In the genomic region with DNA sequence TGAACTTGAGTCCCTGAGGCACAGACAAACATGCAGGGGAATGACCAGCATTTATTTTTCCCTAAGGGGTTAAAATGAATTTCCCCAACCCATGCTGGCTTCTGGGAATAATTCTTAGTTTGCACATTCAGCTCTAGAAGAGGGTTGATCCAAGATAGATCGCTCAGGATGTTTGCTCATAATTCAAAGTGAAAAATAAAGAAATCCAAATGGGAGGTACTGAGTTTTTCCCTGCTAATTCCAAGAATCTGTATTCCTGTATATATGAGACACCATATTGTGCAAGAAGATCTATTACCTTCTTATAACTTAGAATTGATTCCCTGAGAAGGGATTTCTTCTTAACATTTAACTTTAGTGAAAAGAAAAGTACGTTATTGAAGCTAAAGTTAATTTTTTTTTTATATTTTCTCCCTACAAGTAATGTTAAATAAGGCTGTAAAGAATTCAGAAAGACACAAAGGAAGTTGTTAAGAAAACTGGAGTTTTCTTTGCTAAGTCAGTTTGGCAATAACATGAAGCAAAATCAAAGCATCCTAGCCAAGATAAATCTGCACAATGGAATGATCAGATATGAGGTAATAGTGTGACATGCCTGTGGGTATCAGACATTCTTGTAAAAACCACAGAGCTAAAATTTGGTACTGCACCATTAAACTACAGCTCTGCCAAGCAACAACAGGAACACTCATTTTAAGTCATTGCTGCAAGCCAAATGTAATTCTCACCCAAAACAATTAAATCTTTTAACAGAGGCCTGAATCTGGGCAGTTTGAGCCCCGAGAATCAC, we compare ENCODE assay signal across 13 cellular contexts.
DNase-seq lines count a peak whose midpoint lies in the region; ATAC-seq, FAIRE-seq and TF ChIP-seq lines count a peak whose summit lies in the region.
"Had no signal": no experiment of that assay in that cellular context is flagged by ENCODE, and none has a peak within 500 bp of the region (broad histone marks: within the 10 kb centered on the region; RNA-seq: fewer than 3 reads in every experiment).

No MANE protein-coding gene starts in this region.

- no peaks in the 10 kb centered on the region for H3K9me3 ChIP-seq in K562 (replicated peaks; ENCODE audit: control insufficient read depth, insufficient read depth, low read depth, low read length)
- H3K9me3 ChIP-seq: Caco-2 had no signal

- intact Hi-C loops in K562 (cut with micrococcal nuclease): no loop called here

- H3K79me2 ChIP-seq in KMS-11 (ENCODE audit: insufficient read depth, low read depth) (no peaks in the 10 kb centered on the region), K562 (ENCODE audit: control insufficient read depth, insufficient read depth, low read length) (no peaks in the 10 kb centered on the region)

- H3K9ac ChIP-seq in KMS-11: no peak overlapping the region
- H3K9ac ChIP-seq in K562 (ENCODE audit: insufficient read depth in 1 of 2, low read depth in 2 of 2, low read length in 2 of 2): no peak overlapping the region

- peaks cover 19% of the 10 kb centered on the region for H3K4me1 ChIP-seq in KMS-11 (ENCODE audit: low read depth, poor library complexity, severe bottlenecking)
- H3K4me1 ChIP-seq in K562 (replicated peaks in 1 of 2; ENCODE audit: control insufficient read depth in 2 of 2, insufficient read depth in 2 of 2, low read length in 2 of 2): no peaks in the 10 kb centered on the region

- no peaks in the 10 kb centered on the region for H3K36me3 Mint-ChIP-seq in activated CD4-positive, alpha-beta memory T cell treated with anti-CD3 and anti-CD28 coated beads, Interleukin-2, amount 10 ng/mL, durations not matched to agents 7 days and 5 days (ENCODE audit: low read depth)
- H3K36me3 Mint-ChIP-seq: naive B cell had no signal

- H3K9me3 Mint-ChIP-seq in activated CD4-positive, alpha-beta memory T cell treated with anti-CD3 and anti-CD28 coated beads, Interleukin-2, amount 10 ng/mL, durations not matched to agents 7 days and 5 days: no peaks in the 10 kb centered on the region
- H3K9me3 Mint-ChIP-seq: naive B cell had no signal

- DNase-seq in AG09319 (ENCODE audit: extremely low read depth, low read depth) (peak; percentile 77), K562 (ENCODE audit: extremely low read depth in 1 of 4, low spot score in 3 of 4) (no peak), kidney glomerular epithelial cell (lab: John Stamatoyannopoulos, UW) (peak; percentile 97), NCI-H128 (lab: John Stamatoyannopoulos, UW; ENCODE audit: unreplicated experiment) (no peak), DMS 273 (lab: John Stamatoyannopoulos, UW; ENCODE audit: unreplicated experiment) (no peak)
- no peak for DNase-seq in activated CD4-positive, alpha-beta memory T cell treated with anti-CD3 and anti-CD28 coated beads, Interleukin-2, amount 10 ng/mL, durations not matched to agents 7 days and 5 days
- no peak for DNase-seq in central memory CD4-positive, alpha-beta T cell
- DNase-seq: amniotic stem cell, Caco-2, naive B cell, NCI-H1694, SHP77 treated with DMSO at 0.1 percent for 48 hours had no signal

- TF ChIP-seq CTCF in AG09319 (IDR thresholded peaks at IDR 0.05; ENCODE audit: low read depth, low read length): no peak
- no peak for TF ChIP-seq CTCF in KMS-11 (conservative IDR thresholded peaks at IDR 0.05; ENCODE audit: low read depth, low read length)
- TF ChIP-seq CTCF in K562 (IDR thresholded peaks at IDR 0.05 in 2 of 3, conservative IDR thresholded peaks at IDR 0.05 in 1 of 3; ENCODE audit: insufficient read depth in 2 of 3, low read depth in 1 of 3, low read length in 3 of 3): no peak

- H3K27me3 ChIP-seq in KMS-11 (ENCODE audit: insufficient read depth, low read depth): no peaks in the 10 kb centered on the region
- no peaks in the 10 kb centered on the region; a peak in 1 of 5 replicates for H3K27me3 ChIP-seq in K562 (ENCODE audit: control insufficient read depth in 2 of 2, insufficient read depth in 2 of 2, low read length in 2 of 2)

- H3K27ac Mint-ChIP-seq in activated CD4-positive, alpha-beta memory T cell treated with anti-CD3 and anti-CD28 coated beads, Interleukin-2, amount 10 ng/mL, durations not matched to agents 7 days and 5 days: no peak overlapping the region
- H3K27ac Mint-ChIP-seq: naive B cell had no signal

- no peak for ATAC-seq in K562

- peak overlapping the region; percentile 17; the same call in 1 of the 2 replicates for H3K4me2 ChIP-seq in KMS-11
- no peak overlapping the region for H3K4me2 ChIP-seq in K562 (ENCODE audit: insufficient read depth, low read length)

- H4K20me1 ChIP-seq in KMS-11 (ENCODE audit: insufficient read depth) (no peaks in the 10 kb centered on the region), K562 (replicated peaks; ENCODE audit: control insufficient read depth, insufficient read depth, low read length) (no peaks in the 10 kb centered on the region)

- TF ChIP-seq POLR2A in K562 (conservative IDR thresholded peaks at IDR 0.05): no peak

- H3K4me3 ChIP-seq in KMS-11 (IDR thresholded peaks at IDR 0.05; ENCODE audit: insufficient read depth, low read depth, low read length): no peak overlapping the region
- no peak overlapping the region for H3K4me3 ChIP-seq in K562

- 2% methylated on average over 3 of the region's 3 CpGs for WGBS in K562 (ENCODE audit: insufficient coverage, low coverage, missing lambda C conversion rate)

- CTCF ChIA-PET in K562 (lab: Yijun Ruan, JAX; ENCODE audit: low intra/inter-chr PET ratio): interaction anchor here (0.6 kb wide), 1 partner anchor 13 kb away, joined by 5 read pairs; no protein-coding TSS in a partner anchor
- CTCF ChIA-PET in activated CD4-positive, alpha-beta memory T cell treated with anti-CD3 and anti-CD28 coated beads, Interleukin-2, amount 10 ng/mL, durations not matched to agents 7 days and 5 days (lab: Charles Lee): no interaction called here

- no peak overlapping the region for H3K27ac ChIP-seq in KMS-11
- no peak overlapping the region for H3K27ac ChIP-seq in K562 (ENCODE audit: extremely low read depth, low read depth, low read length)

- H3K4me3 Mint-ChIP-seq in activated CD4-positive, alpha-beta memory T cell treated with anti-CD3 and anti-CD28 coated beads, Interleukin-2, amount 10 ng/mL, durations not matched to agents 7 days and 5 days: no peak overlapping the region
- H3K4me3 Mint-ChIP-seq: naive B cell had no signal

- no peaks in the 10 kb centered on the region for H3K9me1 ChIP-seq in K562 (ENCODE audit: control insufficient read depth, insufficient read depth, low read length)

- no TSS peak for BruUV-seq in K562 (replicated peaks; lab: Mats Ljungman, UMichigan)

- H3K4me1 Mint-ChIP-seq in activated CD4-positive, alpha-beta memory T cell treated with anti-CD3 and anti-CD28 coated beads, Interleukin-2, amount 10 ng/mL, durations not matched to agents 7 days and 5 days: peaks cover 3% of the 10 kb centered on the region
- H3K4me1 Mint-ChIP-seq: naive B cell had no signal

- no peak for TF ChIP-seq RAD21 in K562 (CRISPR knock-in tag; conservative IDR thresholded peaks at IDR 0.05 in 1 of 2, IDR thresholded peaks at IDR 0.05 in 1 of 2)

- FAIRE-seq in K562 (lab: Jason Lieb, UNC): peak; percentile 32

- in situ Hi-C loops in K562 (cut with MboI): no loop called here

- peaks cover 23% of the 10 kb centered on the region for H3K27me3 Mint-ChIP-seq in activated CD4-positive, alpha-beta memory T cell treated with anti-CD3 and anti-CD28 coated beads, Interleukin-2, amount 10 ng/mL, durations not matched to agents 7 days and 5 days

- H2AFZ ChIP-seq in KMS-11 (ENCODE audit: low read depth) (no peak overlapping the region), K562 (ENCODE audit: low read depth, low read length) (no peak overlapping the region)

- POLR2A ChIA-PET in K562 (lab: Yijun Ruan, JAX): interaction anchor here (0.6 to 0.9 kb wide), 2 partner anchors 20 to 94 kb away, joined by 3 to 5 read pairs; no protein-coding TSS in a partner anchor
- POLR2A ChIA-PET in activated CD4-positive, alpha-beta memory T cell treated with anti-CD3 and anti-CD28 coated beads, Interleukin-2, amount 10 ng/mL, durations not matched to agents 7 days and 5 days (lab: Charles Lee): no interaction called here

- H3K36me3 ChIP-seq in KMS-11 (ENCODE audit: insufficient read depth) (no peaks in the 10 kb centered on the region), K562 (ENCODE audit: control insufficient read depth, insufficient read depth, low read length) (no peaks in the 10 kb centered on the region)

- TF ChIP-seq EP300 in K562 (IDR thresholded peaks at IDR 0.05; ENCODE audit: low read length): no peak

TF ChIP-seq in K562, 482 proteins besides CTCF, POLR2A, EP300 and RAD21:
- TF ChIP-seq KDM1A (IDR thresholded peaks at IDR 0.05) (0 out of 4 replicates have a peak, but pooled peaks of 1 of the 2 experiments have one; percentile 15), PTTG1 (tag; IDR thresholded peaks at IDR 0.05; ENCODE audit: low read depth) (no peak)

Comparison
In these comparisons a context has a peak if more than half of its experiments do, and no peak if none do; other contexts are left out.
1. DNase-seq: peak in AG09319 (single experiment) and kidney glomerular epithelial cell (single experiment); none in K562 (0 of 4), activated CD4-positive, alpha-beta memory T cell treated with anti-CD3 and anti-CD28 coated beads, Interleukin-2, amount 10 ng/mL, durations not matched to agents 7 days and 5 days (single experiment), central memory CD4-positive, alpha-beta T cell (single experiment), NCI-H128 (single experiment) and DMS 273 (single experiment).